ENCODE assay signal across 17 cellular contexts in the genomic region with DNA sequence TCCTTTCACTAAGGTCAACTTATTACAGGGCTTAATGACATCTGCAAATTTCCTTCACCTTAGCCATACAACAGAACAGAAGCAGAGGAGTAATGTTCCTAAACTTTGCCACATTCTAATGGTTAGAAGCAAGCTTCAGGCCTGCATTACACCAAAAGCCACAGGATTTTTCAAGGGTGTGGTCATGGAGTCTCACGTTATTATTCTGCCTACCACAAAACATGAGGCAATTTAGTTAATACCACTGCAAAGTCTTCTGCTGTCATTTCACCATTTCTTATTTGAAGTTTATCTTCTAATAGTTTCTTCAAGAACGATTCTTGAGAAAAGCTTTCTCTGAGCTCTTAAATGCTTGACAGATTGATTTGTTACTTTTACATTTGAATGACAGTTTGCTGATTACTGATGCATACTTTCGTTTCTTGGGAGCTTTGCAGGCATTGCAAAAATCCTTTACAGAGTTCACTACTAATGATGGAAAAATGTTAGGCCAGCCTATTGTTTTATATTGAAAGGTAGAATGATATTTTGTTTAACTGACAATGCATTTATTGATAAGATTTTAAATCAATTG.
DNase-seq lines count a peak whose midpoint lies in the region; ATAC-seq lines count a peak whose summit lies in the region.
"Had no signal": no experiment of that assay in that cellular context is flagged by ENCODE, and none has a peak within 500 bp of the region (broad histone marks: within the 10 kb centered on the region; RNA-seq: fewer than 3 reads in every experiment).

No MANE protein-coding gene starts in this region.

- H3K4me3 ChIP-seq in HUES64 (ENCODE audit: low read length): no peak overlapping the region
- H3K4me3 ChIP-seq: BLaER1, ovary, testis had no signal

- DNase-seq in astrocyte of the hippocampus (ENCODE audit: low read depth, low spot score) (peak; percentile 82), iris pigment epithelial cell (ENCODE audit: low read depth) (peak; percentile 15), iPS-NIHi11 (ENCODE audit: low spot score) (no peak), medulla oblongata (ENCODE audit: extremely low spot score) (no peak), SIG-M5 (lab: John Stamatoyannopoulos, UW) (no peak)
- DNase-seq: activated CD4-positive, alpha-beta T cell treated with anti-CD3 and anti-CD28 coated beads for 1 hour; activated naive CD4-positive, alpha-beta T cell treated with Interleukin-2 at 50 U/mL for 16 hours; effector CD8-positive, alpha-beta T cell; NCI-H1092 treated with DMSO at 0.1 percent for 48 hours; ovary; stimulated activated CD4-positive, alpha-beta T cell treated with anti-CD3 and anti-CD28 coated beads, Interleukin-2, amount 100 ng/mL, for 48 hours; testis had no signal

- no peaks in the 10 kb centered on the region for H3K36me3 ChIP-seq in HUES64 (ENCODE audit: insufficient read depth, low read length)
- H3K36me3 ChIP-seq: BLaER1, ovary had no signal

- no peaks in the 10 kb centered on the region for H3K27me3 ChIP-seq in HUES64 (ENCODE audit: insufficient read depth, low read length)
- H3K27me3 ChIP-seq: BLaER1, ovary, testis had no signal

- H3K4me1 ChIP-seq in HUES64 (ENCODE audit: insufficient read depth, low read length): peaks cover 17% of the 10 kb centered on the region
- H3K4me1 ChIP-seq: BLaER1, testis had no signal

- ATAC-seq in GM21423 (IDR thresholded peaks at IDR 0.05; ENCODE audit: unreplicated experiment): no peak
- ATAC-seq: left lobe of liver, Right ventricle myocardium inferior had no signal

- no peak overlapping the region for H3K9ac ChIP-seq in HUES64 (ENCODE audit: low read depth, low read length)
- H3K9ac ChIP-seq: BLaER1 had no signal

- H3K27ac ChIP-seq in HUES64 (ENCODE audit: low read depth, low read length): peak overlapping the region; percentile 65; the same call in 1 of the 2 replicates
- H3K27ac ChIP-seq: BLaER1, ovary, testis had no signal

- peaks cover 11% of the 10 kb centered on the region; the same call in 1 of the 2 replicates for H3K9me3 ChIP-seq in HUES64 (ENCODE audit: insufficient read depth, low read depth, low read length)
- H3K9me3 ChIP-seq: ovary, testis had no signal

- WGBS in HUES64: 38% methylated on average over 3 of the region's 3 CpGs

Comparison
In these comparisons a context has a peak if more than half of its experiments do, and no peak if none do; other contexts are left out.
1. DNase-seq: peak in astrocyte of the hippocampus (single experiment) and iris pigment epithelial cell (single experiment); none in iPS-NIHi11 (single experiment), medulla oblongata (single experiment) and SIG-M5 (single experiment).